ENCODE assay signal across 8 cellular contexts in genomic region chr3:136753112-136753939, GRCh38. TPM values are rescaled to one million over a fixed set of nuclear protein-coding genes. Genes with fewer than 3 reads are reported as not detected.
A peak's percentile ranks its signal among the peaks of the same experiment; 100 is the strongest.
DNase-seq lines count a peak whose midpoint lies in the region; ATAC-seq and TF ChIP-seq lines count a peak whose summit lies in the region.

No MANE protein-coding gene starts in this region.

- WGBS in esophagus muscularis mucosa, result 45% methylated on average over 13 of the region's 13 CpGs

- H3K27ac ChIP-seq in 22Rv1, result peak overlapping the region; percentile 100
- peak overlapping the region; percentile 94 for H3K27ac ChIP-seq in SJSA1
- peak overlapping the region; percentile 97 to 100 (median 100) for H3K27ac ChIP-seq in esophagus muscularis mucosa (replicated peaks in 1 of 4)

- H3K27me3 ChIP-seq in SJSA1 (replicated peaks) (no peaks in the 10 kb centered on the region), esophagus muscularis mucosa (no peaks in the 10 kb centered on the region)

- peak; percentile 43 for DNase-seq in GM12865 (ENCODE audit: low read depth)
- DNase-seq in SJSA1 (ENCODE audit: low read depth in 1 of 2, low spot score in 2 of 2), result no peak
- no peak for DNase-seq in esophagus muscularis mucosa (ENCODE audit: extremely low spot score)
- no peak for DNase-seq in omental fat pad (ENCODE audit: low spot score)
- DNase-seq in NCI-H226, result no peak
- no peak for DNase-seq in retina
- DNase-seq in COLO829 (ENCODE audit: low spot score), result no peak

- TF ChIP-seq EP300 in esophagus muscularis mucosa (IDR thresholded peaks at IDR 0.05), result no peak

- intact Hi-C loops in esophagus muscularis mucosa (cut with DNase I), result loop anchor here (1.0 to 10.0 kb wide), 5 partner anchors 109 to 499 kb away; partner anchors contain the start of genes NCK1 and PCCB

- no peak for TF ChIP-seq CTCF in 22Rv1 (IDR thresholded peaks at IDR 0.05)
- TF ChIP-seq CTCF in GM12865 (IDR thresholded peaks at IDR 0.05; ENCODE audit: insufficient read depth, low read depth, low read length, missing control alignments), result no peak
- TF ChIP-seq CTCF in esophagus muscularis mucosa (IDR thresholded peaks at IDR 0.05), result peak; percentile 29 to 39 (median 31)
- TF ChIP-seq CTCF in omental fat pad (IDR thresholded peaks at IDR 0.05), result no peak

- peaks cover 3% of the 10 kb centered on the region for H3K36me3 ChIP-seq in SJSA1
- H3K36me3 ChIP-seq in esophagus muscularis mucosa, result no peaks in the 10 kb centered on the region

- H3K4me3 ChIP-seq in GM12865 (ENCODE audit: low read depth, low read length), result peak overlapping the region; percentile 62
- H3K4me3 ChIP-seq in SJSA1, result peak overlapping the region; percentile 96
- H3K4me3 ChIP-seq in esophagus muscularis mucosa, result peak overlapping the region; percentile 83 to 96 (median 90)

- peak; percentile 52 for ATAC-seq in omental fat pad (ENCODE audit: low FRiP score)

- H3K9me3 ChIP-seq in SJSA1 (replicated peaks) (no peaks in the 10 kb centered on the region), esophagus muscularis mucosa (no peaks in the 10 kb centered on the region)

- TF ChIP-seq POLR2A in esophagus muscularis mucosa (IDR thresholded peaks at IDR 0.05; ENCODE audit: low read depth), result no peak

- peaks cover 25% of the 10 kb centered on the region for H3K4me1 ChIP-seq in SJSA1 (replicated peaks)
- H3K4me1 ChIP-seq in esophagus muscularis mucosa, result peaks cover 27 to 37% (median 36%) of the 10 kb centered on the region in 4 donors

RNA-seq across cellular contexts. Expression of gene STAG1, which starts 1.1 kb away (rescaled TPM):
- total RNA-seq in SJSA1 (2014; rRNA removed; shearing (Covaris generic)), result 20.6 and 31.9 TPM in 2 replicates
- total RNA-seq in esophagus muscularis mucosa, result 10 to 100 TPM; 32.6 to 44.0 (median 40.5) TPM
- 10 to 100 TPM; 37.6 to 57.5 (median 41.6) TPM for total RNA-seq in omental fat pad

Comparison
In these comparisons a context has a peak if more than half of its experiments do, and no peak if none do; other contexts are left out.
1. CTCF ChIP-seq: peak in esophagus muscularis mucosa (3 of 3); none in 22Rv1 (single experiment), GM12865 (single experiment) and omental fat pad (0 of 3).
2. Peak in every context shown above with its lines, with median percentiles within 50 percentile points of each other: H3K27ac ChIP-seq and H3K4me3 ChIP-seq.